In genomic region chr7:35015346-35015859, GRCh38 we compare ENCODE assay signal across 28 cellular contexts. TPM values are rescaled to one million over a fixed set of nuclear protein-coding genes. Genes with fewer than 3 reads are reported as not detected.
A peak's percentile ranks its signal among the peaks of the same experiment; 100 is the strongest.
DNase-seq lines count a peak whose midpoint lies in the region; ATAC-seq and TF ChIP-seq lines count a peak whose summit lies in the region.
"Had no signal": no experiment of that assay in that cellular context is flagged by ENCODE, and none has a peak within 500 bp of the region (broad histone marks: within the 10 kb centered on the region; RNA-seq: fewer than 3 reads in every experiment).

No MANE protein-coding gene starts in this region.

- no peak overlapping the region for H3K27ac ChIP-seq in mammary epithelial cell (ENCODE audit: insufficient read depth, low read depth, low read length)
- H3K27ac ChIP-seq: body of pancreas, GM23248, heart left ventricle, neutrophil, Peyer's patch, suprapubic skin, uterus had no signal

- TF ChIP-seq CTCF in mammary epithelial cell (conservative IDR thresholded peaks at IDR 0.05 in 1 of 2, IDR thresholded peaks at IDR 0.05 in 1 of 2; ENCODE audit: extremely low read depth in 1 of 2, insufficient read depth in 1 of 2, low read depth in 1 of 2, low read length in 2 of 2) = no peak

- dilution Hi-C loops in mammary epithelial cell (cut with HindIII; ENCODE audit: low sequenced_read_pairs) = no loop called here

- no peaks in the 10 kb centered on the region for H3K4me1 ChIP-seq in mammary epithelial cell (ENCODE audit: insufficient read depth, low read length)
- H3K4me1 ChIP-seq: body of pancreas, Peyer's patch, suprapubic skin, uterus had no signal

- H2AFZ ChIP-seq in mammary epithelial cell (ENCODE audit: low read depth, low read length) = no peak overlapping the region
- H2AFZ ChIP-seq: GM23248 had no signal

- H4K20me1 ChIP-seq in mammary epithelial cell (ENCODE audit: insufficient read depth, low read length) = no peaks in the 10 kb centered on the region

- DNase-seq in A172 (ENCODE audit: low spot score) (peak; percentile 60), M059J (ENCODE audit: low read depth) (peak; percentile 69), mammary epithelial cell (peak; percentile 54), medulla oblongata (ENCODE audit: extremely low spot score) (peak; percentile 38), islet precursor cell (no peak), AML-193 (lab: John Stamatoyannopoulos, UW) (no peak)
- DNase-seq in activated CD4-positive, alpha-beta T cell treated with anti-CD3 and anti-CD28 coated beads, Interleukin-2, amount 10 ng/mL, durations not matched to agents 24 days and 14 days = no peak
- DNase-seq: activated effector memory CD4-positive, alpha-beta T cell treated with anti-CD3 and anti-CD28 coated beads, Interleukin-2, amount 50 U/mL, for 16 hours; body of pancreas; CD4-positive, alpha-beta memory T cell; cerebellar nuclear complex; EL; GM23248; heart left ventricle; KBM-7; left cardiac atrium; MM.1S; NCI-H2029 treated with DMSO at 0.1 percent for 48 hours; NCI-H2227 treated with DMSO at 0.1 percent for 48 hours; NCI-H526 treated with DMSO at 0.1 percent for 48 hours; Peyer's patch; stimulated activated naive B cell treated with anti-CD40 and anti-IgM and Interleukin-4, amounts not matched to agents 10 μg/mL and 1 μg/mL and 100 μg/mL, for 72 hours; uterus had no signal

- in situ Hi-C loops in mammary epithelial cell (cut with MboI; ENCODE audit: low sequenced_read_pairs in 2 of 2) = no loop called here

- CTCF ChIA-PET in mammary epithelial cell (lab: Charles Lee; ENCODE audit: low non-redundant PET) = no interaction called here

- no peaks in the 10 kb centered on the region for H3K27me3 ChIP-seq in mammary epithelial cell (ENCODE audit: insufficient read depth, low read length)
- H3K27me3 ChIP-seq: body of pancreas, heart left ventricle, neutrophil, Peyer's patch, suprapubic skin, uterus had no signal

- 100% methylated on average over 1 of the region's 1 CpG for whole genome bisulfite sequencing in mammary epithelial cell (ENCODE audit: low coverage, missing lambda C conversion rate)

- no peaks in the 10 kb centered on the region for H3K4me1 Mint-ChIP-seq in activated CD4-positive, alpha-beta T cell treated with anti-CD3 and anti-CD28 coated beads, Interleukin-2, amount 10 ng/mL, durations not matched to agents 24 days and 14 days

- no peak overlapping the region for H3K27ac Mint-ChIP-seq in activated CD4-positive, alpha-beta T cell treated with anti-CD3 and anti-CD28 coated beads, Interleukin-2, amount 10 ng/mL, durations not matched to agents 24 days and 14 days
- H3K27ac Mint-ChIP-seq: CD4-positive, alpha-beta memory T cell; stimulated activated naive B cell treated with anti-CD40 and anti-IgM and Interleukin-4, amounts not matched to agents 10 μg/mL and 1 μg/mL and 100 μg/mL, for 72 hours had no signal

- no TSS peak for BruUV-seq in mammary epithelial cell (replicated peaks; lab: Mats Ljungman, UMichigan)

- no peaks in the 10 kb centered on the region for H3K9me3 Mint-ChIP-seq in activated CD4-positive, alpha-beta T cell treated with anti-CD3 and anti-CD28 coated beads, Interleukin-2, amount 10 ng/mL, durations not matched to agents 24 days and 14 days
- H3K9me3 Mint-ChIP-seq: CD4-positive, alpha-beta memory T cell; stimulated activated naive B cell treated with anti-CD40 and anti-IgM and Interleukin-4, amounts not matched to agents 10 μg/mL and 1 μg/mL and 100 μg/mL, for 72 hours had no signal

- no peak overlapping the region for H3K9ac ChIP-seq in mammary epithelial cell (ENCODE audit: insufficient read depth, low read length)
- H3K9ac ChIP-seq: GM23248 had no signal

- no peak overlapping the region for H3K4me3 Mint-ChIP-seq in activated CD4-positive, alpha-beta T cell treated with anti-CD3 and anti-CD28 coated beads, Interleukin-2, amount 10 ng/mL, durations not matched to agents 24 days and 14 days
- H3K4me3 Mint-ChIP-seq: CD4-positive, alpha-beta memory T cell; stimulated activated naive B cell treated with anti-CD40 and anti-IgM and Interleukin-4, amounts not matched to agents 10 μg/mL and 1 μg/mL and 100 μg/mL, for 72 hours had no signal

- peaks cover 4% of the 10 kb centered on the region for H3K36me3 Mint-ChIP-seq in activated CD4-positive, alpha-beta T cell treated with anti-CD3 and anti-CD28 coated beads, Interleukin-2, amount 10 ng/mL, durations not matched to agents 24 days and 14 days (ENCODE audit: low read depth)

- ATAC-seq in HG02885 (IDR thresholded peaks at IDR 0.05; ENCODE audit: poor library complexity, unreplicated experiment) = no peak
- ATAC-seq: A549; body of pancreas; heart left ventricle; left cardiac atrium; sciatic nerve; stimulated activated naive B cell treated with anti-CD40 and anti-IgM and Interleukin-4, amounts not matched to agents 10 μg/mL and 1 μg/mL and 100 μg/mL, for 72 hours had no signal

- no peaks in the 10 kb centered on the region for H3K36me3 ChIP-seq in mammary epithelial cell (ENCODE audit: insufficient read depth, low read length)
- H3K36me3 ChIP-seq: uterus had no signal

- no peak overlapping the region for H3K4me2 ChIP-seq in mammary epithelial cell (ENCODE audit: insufficient read depth, low read depth, low read length)
- H3K4me2 ChIP-seq: A549 had no signal

- H3K27me3 Mint-ChIP-seq in activated CD4-positive, alpha-beta T cell treated with anti-CD3 and anti-CD28 coated beads, Interleukin-2, amount 10 ng/mL, durations not matched to agents 24 days and 14 days = no peaks in the 10 kb centered on the region
- H3K27me3 Mint-ChIP-seq: CD4-positive, alpha-beta memory T cell; stimulated activated naive B cell treated with anti-CD40 and anti-IgM and Interleukin-4, amounts not matched to agents 10 μg/mL and 1 μg/mL and 100 μg/mL, for 72 hours had no signal

- intact Hi-C loops in mammary epithelial cell (cut with micrococcal nuclease) = no loop called here
- intact Hi-C loops in activated CD4-positive, alpha-beta T cell treated with anti-CD3 and anti-CD28 coated beads, Interleukin-2, amount 10 ng/mL, durations not matched to agents 24 days and 14 days (cut with micrococcal nuclease) = no loop called here

- H3K4me3 ChIP-seq in mammary epithelial cell (replicated peaks in 1 of 3; ENCODE audit: insufficient read depth in 1 of 3, low read depth in 2 of 3, low read length in 3 of 3) = no peak overlapping the region
- H3K4me3 ChIP-seq: A549, body of pancreas, GM23248, heart left ventricle, Peyer's patch, suprapubic skin, uterus had no signal

- H3K9me3 ChIP-seq in mammary epithelial cell (replicated peaks; ENCODE audit: insufficient read depth, low read length) = no peaks in the 10 kb centered on the region
- H3K9me3 ChIP-seq: A549, body of pancreas, heart left ventricle, neutrophil, Peyer's patch, suprapubic skin, uterus had no signal

- peaks cover 3% of the 10 kb centered on the region for H3K79me2 ChIP-seq in mammary epithelial cell (ENCODE audit: insufficient read depth, low read length)

RNA-seq across cellular contexts. Expression of gene DPY19L1, which starts 21.9 kb away (rescaled TPM):
- total RNA-seq in A172 (2014; rRNA removed; shearing (Covaris generic)) = 60.7 and 75.3 TPM in 2 replicates
- total RNA-seq in M059J (2014; rRNA removed; shearing (Covaris generic)) = 36.1 and 51.2 TPM in 2 replicates
- total RNA-seq in mammary epithelial cell = 10 to 100 TPM; 12.0 to 15.5 TPM
- polyA plus RNA-seq in mammary epithelial cell = 12.0 TPM
- polyA minus RNA-seq in mammary epithelial cell = 17.1 TPM
- 11.1 and 14.5 TPM in 2 replicates for total RNA-seq in activated CD4-positive, alpha-beta T cell treated with anti-CD3 and anti-CD28 coated beads, Interleukin-2, amount 10 ng/mL, durations not matched to agents 24 days and 14 days

Comparison
In these comparisons a context has a peak if more than half of its experiments do, and no peak if none do; other contexts are left out.
1. DNase-seq: peak in A172 (single experiment), M059J (single experiment), mammary epithelial cell (single experiment) and medulla oblongata (single experiment); none in islet precursor cell (single experiment), AML-193 (0 of 2) and activated CD4-positive, alpha-beta T cell treated with anti-CD3 and anti-CD28 coated beads, Interleukin-2, amount 10 ng/mL, durations not matched to agents 24 days and 14 days (single experiment).